8 cellular contexts compared by ENCODE assay signal in genomic region chr20:12464036-12464435, GRCh38.
"Had no signal": no experiment of that assay in that cellular context is flagged by ENCODE, and none has a peak within 500 bp of the region (broad histone marks: within the 10 kb centered on the region; RNA-seq: fewer than 3 reads in every experiment).

No MANE protein-coding gene starts in this region.

- ATAC-seq: GM12878 had no signal

- FAIRE-seq: G401.6, GM12878, GM12891, GM12892, GM18507, GM19239 had no signal

- H3K4me3 ChIP-seq: GM12878 had no signal

- DNase-seq: GDM1, GF-D8 had no signal
